ENCODE assay signal across 1 cellular context in genomic region chr3:126752303-126753190, GRCh38.
A peak's percentile ranks its signal among the peaks of the same experiment; 100 is the strongest.
TF ChIP-seq lines count a peak whose summit lies in the region.

No MANE protein-coding gene starts in this region.

TF ChIP-seq in K562, 482 proteins besides CTCF, POLR2A, EP300 and RAD21 (continued from another document):
- peak; percentile 55 for TF ChIP-seq ETV1 (tag; conservative IDR thresholded peaks at IDR 0.05; ENCODE audit: low read depth)
- TF ChIP-seq BRD9 (IDR thresholded peaks at IDR 0.05; ENCODE audit: low read depth, partially characterized antibody) = peak; percentile 59
- peak in 1 of 2 experiments; percentile 61; a peak in 1 of 4 replicates for TF ChIP-seq MAZ (CRISPR knock-in tag; conservative IDR thresholded peaks at IDR 0.05 in 1 of 2, IDR thresholded peaks at IDR 0.05 in 1 of 2)
- peak in 1 of 2 experiments; percentile 19; a peak in 1 of 4 replicates for TF ChIP-seq MNT (conservative IDR thresholded peaks at IDR 0.05)
- 0 out of 4 replicates have a peak, but pooled peaks of 1 of the 2 experiments have one; percentile 34 for TF ChIP-seq RCOR1 (IDR thresholded peaks at IDR 0.05; ENCODE audit: borderline replicate concordance in 1 of 2, low read depth in 2 of 2, low read length in 2 of 2)
- TF ChIP-seq ZFP91 (CRISPR knock-in tag; IDR thresholded peaks at IDR 0.05) = no peak
- TF ChIP-seq PHTF2 (CRISPR knock-in tag; IDR thresholded peaks at IDR 0.05) = no peak
- TF ChIP-seq ZBTB7A (IDR thresholded peaks at IDR 0.05; ENCODE audit: borderline replicate concordance, control insufficient read depth, low read depth, low read length) = peak; percentile 68; the same call in 1 of the 2 replicates
- peak; percentile 77 for TF ChIP-seq SMC3 (conservative IDR thresholded peaks at IDR 0.05; ENCODE audit: insufficient read depth, low read depth, low read length)
- TF ChIP-seq ZNF592 (IDR thresholded peaks at IDR 0.05) = peak; percentile 37; the same call in 1 of the 2 replicates
- TF ChIP-seq TFAP4 (CRISPR knock-in tag; IDR thresholded peaks at IDR 0.05; ENCODE audit: borderline replicate concordance) = peak; percentile 34; the same call in 1 of the 2 replicates
- peak; percentile 44 for TF ChIP-seq JUND (IDR thresholded peaks at IDR 0.05; ENCODE audit: borderline replicate concordance, low read depth, low read length)
- TF ChIP-seq JUND (tag; IDR thresholded peaks at IDR 0.05; ENCODE audit: borderline replicate concordance, low read depth, low read length) = no peak; the same call in 2 of the 3 replicates
- TF ChIP-seq TGIF2 (CRISPR knock-in tag; IDR thresholded peaks at IDR 0.05) = no peak
- TF ChIP-seq FOXO4 (CRISPR knock-in tag; IDR thresholded peaks at IDR 0.05) = no peak
- peak; percentile 84 for TF ChIP-seq NFIC (IDR thresholded peaks at IDR 0.05)
- TF ChIP-seq ARID2 (IDR thresholded peaks at IDR 0.05) = peak; percentile 79
- TF ChIP-seq DEAF1 (CRISPR knock-in tag; IDR thresholded peaks at IDR 0.05) = peak; percentile 79
